Comparison of ENCODE assay signal across 8 cellular contexts in genomic region chr2:156333951-156334495, GRCh38. TPM values are rescaled to one million over a fixed set of nuclear protein-coding genes. Genes with fewer than 3 reads are reported as not detected.
A peak's percentile ranks its signal among the peaks of the same experiment; 100 is the strongest.
DNase-seq lines count a peak whose midpoint lies in the region; ATAC-seq, FAIRE-seq and TF ChIP-seq lines count a peak whose summit lies in the region.

No MANE protein-coding gene starts in this region.

- peak overlapping the region; percentile 96 for H3K9ac ChIP-seq in mammary epithelial cell (ENCODE audit: insufficient read depth, low read length)

- peak overlapping the region; percentile 90 for H3K4me3 Mint-ChIP-seq in T-helper 1 cell treated with Interleukin-12 subunit alpha and Interleukin-12 subunit beta and Interleukin-4 antibody, amounts not matched to agents 30 μg/mL and 1 μg/mL, for 36 hours

- TF ChIP-seq CTCF in mammary epithelial cell (conservative IDR thresholded peaks at IDR 0.05 in 1 of 2, IDR thresholded peaks at IDR 0.05 in 1 of 2; ENCODE audit: extremely low read depth in 1 of 2, insufficient read depth in 1 of 2, low read depth in 1 of 2, low read length in 2 of 2) = peak in 1 of 2 donors; percentile 16

- H3K27ac Mint-ChIP-seq in T-helper 1 cell treated with Interleukin-12 subunit alpha and Interleukin-12 subunit beta and Interleukin-4 antibody, amounts not matched to agents 30 μg/mL and 1 μg/mL, for 36 hours = peak overlapping the region; percentile 93

- FAIRE-seq in HTR-8/SVneo (lab: Jason Lieb, UNC) = no peak

- H3K4me1 Mint-ChIP-seq in T-helper 1 cell treated with Interleukin-12 subunit alpha and Interleukin-12 subunit beta and Interleukin-4 antibody, amounts not matched to agents 30 μg/mL and 1 μg/mL, for 36 hours (ENCODE audit: low read depth) = peaks cover 50% of the 10 kb centered on the region

- peaks cover 7% of the 10 kb centered on the region for H3K36me3 Mint-ChIP-seq in T-helper 1 cell treated with Interleukin-12 subunit alpha and Interleukin-12 subunit beta and Interleukin-4 antibody, amounts not matched to agents 30 μg/mL and 1 μg/mL, for 36 hours (ENCODE audit: low read depth)

- CTCF ChIA-PET in mammary epithelial cell (lab: Charles Lee; ENCODE audit: low non-redundant PET) = interaction anchor here (0.7 kb wide), 1 partner anchor 846 kb away, joined by 7 read pairs; no protein-coding TSS in a partner anchor

- no peaks in the 10 kb centered on the region for H3K36me3 ChIP-seq in mammary epithelial cell (ENCODE audit: insufficient read depth, low read length)

- peaks cover 23% of the 10 kb centered on the region for H3K4me1 ChIP-seq in mammary epithelial cell (ENCODE audit: insufficient read depth, low read length)

- H3K9me3 ChIP-seq in mammary epithelial cell (replicated peaks; ENCODE audit: insufficient read depth, low read length) = no peaks in the 10 kb centered on the region

- no peaks in the 10 kb centered on the region for H3K79me2 ChIP-seq in mammary epithelial cell (ENCODE audit: insufficient read depth, low read length)

- H3K27ac ChIP-seq in mammary epithelial cell (ENCODE audit: insufficient read depth, low read depth, low read length) = peak overlapping the region; percentile 95

- H3K27me3 Mint-ChIP-seq in T-helper 1 cell treated with Interleukin-12 subunit alpha and Interleukin-12 subunit beta and Interleukin-4 antibody, amounts not matched to agents 30 μg/mL and 1 μg/mL, for 36 hours (ENCODE audit: low read depth) = peaks cover 25% of the 10 kb centered on the region

- BruUV-seq in mammary epithelial cell (replicated peaks; lab: Mats Ljungman, UMichigan) = no TSS peak

- DNase-seq in ELF-1 (ENCODE audit: low read depth, low spot score) (peak; percentile 80), HTR-8/SVneo (ENCODE audit: insufficient read length, low spot score) (peak; percentile 22), mammary epithelial cell (no peak), islet precursor cell (peak; percentile 89), iPS-NIHi7 (ENCODE audit: extremely low spot score) (no peak)
- peak; percentile 81 for DNase-seq in stimulated activated CD4-positive, alpha-beta T cell treated with anti-CD3 and anti-CD28 coated beads, Interleukin-15, amount 100 ng/mL, for 24 hours

- H3K27me3 ChIP-seq in mammary epithelial cell (ENCODE audit: insufficient read depth, low read length) = no peaks in the 10 kb centered on the region

- dilution Hi-C loops in mammary epithelial cell (cut with HindIII; ENCODE audit: low sequenced_read_pairs) = no loop called here

- H2AFZ ChIP-seq in mammary epithelial cell (ENCODE audit: low read depth, low read length) = peak overlapping the region; percentile 90

- H3K4me2 ChIP-seq in mammary epithelial cell (ENCODE audit: insufficient read depth, low read depth, low read length) = peak overlapping the region; percentile 97

- ATAC-seq in GM21360 (IDR thresholded peaks at IDR 0.05; ENCODE audit: unreplicated experiment) = peak; percentile 27

- peak overlapping the region; percentile 66 to 86 (median 80) for H3K4me3 ChIP-seq in mammary epithelial cell (replicated peaks in 1 of 3; ENCODE audit: insufficient read depth in 1 of 3, low read depth in 2 of 3, low read length in 3 of 3)

- intact Hi-C loops in mammary epithelial cell (cut with micrococcal nuclease) = loop anchor here (2.0 to 5.0 kb wide), 4 partner anchors 105 to 957 kb away; no protein-coding TSS in a partner anchor

- H4K20me1 ChIP-seq in mammary epithelial cell (ENCODE audit: insufficient read depth, low read length) = no peaks in the 10 kb centered on the region

- in situ Hi-C loops in mammary epithelial cell (cut with MboI; ENCODE audit: low sequenced_read_pairs in 2 of 2) = loop anchor here in 1 of 2 donors (25.0 kb wide), 2 partner anchors 103 to 553 kb away; partner anchors contain the start of gene GPD2

- H3K9me3 Mint-ChIP-seq in T-helper 1 cell treated with Interleukin-12 subunit alpha and Interleukin-12 subunit beta and Interleukin-4 antibody, amounts not matched to agents 30 μg/mL and 1 μg/mL, for 36 hours = no peaks in the 10 kb centered on the region

- whole genome bisulfite sequencing in mammary epithelial cell (ENCODE audit: low coverage, missing lambda C conversion rate) = 2% methylated on average over 8 of the region's 48 CpGs

RNA-seq across cellular contexts. Expression of gene NR4A2, which starts 1.5 kb away (rescaled TPM):
- total RNA-seq in mammary epithelial cell = 1 to 10 TPM in 1 of 2 donors, under 1 TPM in 1; 0.50 to 1.3 TPM
- polyA plus RNA-seq in mammary epithelial cell = 0.26 TPM
- polyA minus RNA-seq in mammary epithelial cell = not detected

Comparison
In these comparisons a context has a peak if more than half of its experiments do, and no peak if none do; other contexts are left out.
1. DNase-seq: peak in ELF-1 (single experiment), HTR-8/SVneo (single experiment), islet precursor cell (single experiment) and stimulated activated CD4-positive, alpha-beta T cell treated with anti-CD3 and anti-CD28 coated beads, Interleukin-15, amount 100 ng/mL, for 24 hours (single experiment); none in mammary epithelial cell (single experiment) and iPS-NIHi7 (single experiment).